29 cellular contexts compared by ENCODE assay signal in the genomic region with DNA sequence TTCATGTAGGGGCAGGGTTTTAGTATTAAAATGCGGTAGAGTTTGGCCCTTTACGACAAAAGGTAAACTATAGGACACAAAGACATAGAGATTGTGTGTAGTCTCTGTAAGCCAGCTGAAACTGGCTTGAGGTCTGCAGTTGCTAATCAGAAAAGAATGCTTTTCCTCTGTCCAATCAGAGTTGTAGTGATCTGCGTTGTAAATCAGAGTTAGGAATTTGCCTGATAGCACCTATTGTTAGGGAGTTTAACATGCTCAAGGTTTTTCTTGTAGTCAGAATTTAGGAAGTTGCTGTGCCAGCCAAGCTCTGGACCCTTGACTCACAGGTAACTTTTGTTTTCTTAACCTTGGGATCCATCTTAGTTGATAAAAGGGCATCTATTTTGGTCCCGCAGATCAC.
A peak's percentile ranks its signal among the peaks of the same experiment; 100 is the strongest.
DNase-seq lines count a peak whose midpoint lies in the region; ATAC-seq and TF ChIP-seq lines count a peak whose summit lies in the region.
"Had no signal": no experiment of that assay in that cellular context is flagged by ENCODE, and none has a peak within 500 bp of the region (broad histone marks: within the 10 kb centered on the region; RNA-seq: fewer than 3 reads in every experiment).

No MANE protein-coding gene starts in this region.

- no peak overlapping the region for H2AK5ac ChIP-seq in neuronal stem cell (ENCODE audit: low read depth, low read length)

- H3K18ac ChIP-seq in neuronal stem cell (ENCODE audit: low read length), result no peak overlapping the region

- H3K4me3 ChIP-seq in GM23338 (no peak overlapping the region), esophagus muscularis mucosa (no peak overlapping the region), neuronal stem cell (ENCODE audit: low read length in 2 of 2) (no peak overlapping the region)
- H3K4me3 ChIP-seq: breast epithelium, coronary artery, GM12878, K562, MG63, SJCRH30, suprapubic skin, vagina had no signal

- H2BK12ac ChIP-seq in neuronal stem cell (ENCODE audit: low read length), result no peak overlapping the region

- no peak overlapping the region for H4K8ac ChIP-seq in neuronal stem cell (ENCODE audit: low read depth, low read length)

- no peaks in the 10 kb centered on the region for H3K79me1 ChIP-seq in neuronal stem cell (ENCODE audit: low read depth, low read length)

- CTCF ChIA-PET in WTC11 (lab: Charles Lee), result no interaction called here

- no peak overlapping the region for H2BK15ac ChIP-seq in neuronal stem cell (ENCODE audit: low read length)

- no peak for TF ChIP-seq EP300 in esophagus muscularis mucosa (IDR thresholded peaks at IDR 0.05)

- no peak for TF ChIP-seq POLR2A in esophagus muscularis mucosa (IDR thresholded peaks at IDR 0.05; ENCODE audit: low read depth)

- H3K36me3 ChIP-seq in GM23338 (ENCODE audit: insufficient read depth), result no peaks in the 10 kb centered on the region
- H3K36me3 ChIP-seq in esophagus muscularis mucosa, result no peaks in the 10 kb centered on the region
- no peaks in the 10 kb centered on the region for H3K36me3 ChIP-seq in neuronal stem cell (replicated peaks in 1 of 2; ENCODE audit: control insufficient read depth in 2 of 2, insufficient read depth in 2 of 2, low read length in 2 of 2)
- H3K36me3 ChIP-seq: breast epithelium, MG63, SJCRH30, suprapubic skin, vagina had no signal

- H3K79me2 ChIP-seq in GM23338 (replicated peaks; ENCODE audit: insufficient read depth), result no peaks in the 10 kb centered on the region

- H3K23ac ChIP-seq in neuronal stem cell (ENCODE audit: low read depth, low read length, poor library complexity), result no peak overlapping the region

- no peak overlapping the region for H2AFZ ChIP-seq in GM23338
- peak overlapping the region; percentile 70 for H2AFZ ChIP-seq in neuronal stem cell (ENCODE audit: low read length)

- peaks cover 7% of the 10 kb centered on the region for H3K9me2 ChIP-seq in GM23338 (ENCODE audit: insufficient read depth)

- H3K4me1 ChIP-seq in GM23338 (ENCODE audit: insufficient read depth) (peaks cover 32% of the 10 kb centered on the region), esophagus muscularis mucosa (peaks cover 5 to 25% (median 20%) of the 10 kb centered on the region in 4 donors), neuronal stem cell (ENCODE audit: control insufficient read depth in 2 of 2, insufficient read depth in 1 of 2, low read depth in 1 of 2, low read length in 2 of 2) (peaks cover 1 to 13% of the 10 kb centered on the region in 2 donors)
- H3K4me1 ChIP-seq: breast epithelium, SJCRH30, suprapubic skin, vagina had no signal

- H3K4me1 Mint-ChIP-seq in GM23338 (peaks cover 45% of the 10 kb centered on the region), WTC11 (peaks cover 57% of the 10 kb centered on the region)
- H3K4me1 Mint-ChIP-seq: memory B cell; stimulated activated memory B cell treated with anti-CD40 and anti-IgM and Interleukin-4, amounts not matched to agents 10 μg/mL and 1 μg/mL and 100 μg/mL, for 72 hours had no signal

- H3K4ac ChIP-seq in neuronal stem cell (ENCODE audit: low read length), result no peak overlapping the region

- no peaks in the 10 kb centered on the region for H3F3A ChIP-seq in GM23338 (replicated peaks; ENCODE audit: low read depth)

- H3K4me3 Mint-ChIP-seq in GM23338 (no peak overlapping the region), WTC11 (no peak overlapping the region)
- H3K4me3 Mint-ChIP-seq: effector memory CD8-positive, alpha-beta T cell; HFFc6; memory B cell; stimulated activated memory B cell treated with anti-CD40 and anti-IgM and Interleukin-4, amounts not matched to agents 10 μg/mL and 1 μg/mL and 100 μg/mL, for 72 hours had no signal

- H3K27ac ChIP-seq in GM23338 (ENCODE audit: low read depth), result peak overlapping the region; percentile 85
- H3K27ac ChIP-seq in esophagus muscularis mucosa (replicated peaks in 1 of 4), result no peak overlapping the region
- H3K27ac ChIP-seq in neuronal stem cell (replicated peaks; ENCODE audit: low read length), result no peak overlapping the region
- H3K27ac ChIP-seq: coronary artery, SJCRH30, suprapubic skin, vagina had no signal

- peaks cover 28% of the 10 kb centered on the region for H3K9me3 Mint-ChIP-seq in GM23338
- peaks cover 20% of the 10 kb centered on the region for H3K9me3 Mint-ChIP-seq in WTC11
- H3K9me3 Mint-ChIP-seq: effector memory CD8-positive, alpha-beta T cell; HFFc6 had no signal

- H3K27ac Mint-ChIP-seq in GM23338, result no peak overlapping the region
- peak overlapping the region; percentile 43 for H3K27ac Mint-ChIP-seq in WTC11
- H3K27ac Mint-ChIP-seq: effector memory CD8-positive, alpha-beta T cell; HFFc6; memory B cell; stimulated activated memory B cell treated with anti-CD40 and anti-IgM and Interleukin-4, amounts not matched to agents 10 μg/mL and 1 μg/mL and 100 μg/mL, for 72 hours had no signal

- peaks cover 20% of the 10 kb centered on the region; the same call in 2 of the 3 replicates for H3K36me3 Mint-ChIP-seq in GM23338 (ENCODE audit: low read depth)
- H3K36me3 Mint-ChIP-seq in WTC11, result peaks cover 18% of the 10 kb centered on the region
- H3K36me3 Mint-ChIP-seq: memory B cell; stimulated activated memory B cell treated with anti-CD40 and anti-IgM and Interleukin-4, amounts not matched to agents 10 μg/mL and 1 μg/mL and 100 μg/mL, for 72 hours had no signal

- H3K4me2 ChIP-seq in GM23338, result 0 out of 2 replicates have a peak overlapping the region, but pooled peaks have one; percentile 16
- no peak overlapping the region for H3K4me2 ChIP-seq in neuronal stem cell (ENCODE audit: insufficient read depth, low read length, poor library complexity, severe bottlenecking)

- no peaks in the 10 kb centered on the region for H4K20me1 ChIP-seq in GM23338 (replicated peaks; ENCODE audit: insufficient read depth)

- H3K27me3 ChIP-seq in GM23338 (ENCODE audit: insufficient read depth), result no peaks in the 10 kb centered on the region
- no peaks in the 10 kb centered on the region for H3K27me3 ChIP-seq in esophagus muscularis mucosa
- H3K27me3 ChIP-seq in neuronal stem cell (ENCODE audit: control insufficient read depth in 3 of 3, insufficient read depth in 3 of 3, low read depth in 1 of 3, low read length in 3 of 3), result no peaks in the 10 kb centered on the region
- H3K27me3 ChIP-seq: breast epithelium, MG63, SJCRH30, suprapubic skin, vagina had no signal

- H4K91ac ChIP-seq in neuronal stem cell (ENCODE audit: low read depth, low read length, poor library complexity), result no peak overlapping the region

- no peak overlapping the region for H2BK120ac ChIP-seq in neuronal stem cell (ENCODE audit: low read depth, low read length)

- ATAC-seq in GM23338 (no peak), WTC11 (no peak), GM21786 (IDR thresholded peaks at IDR 0.05; ENCODE audit: unreplicated experiment) (no peak)
- ATAC-seq: effector memory CD8-positive, alpha-beta T cell; GM12878; K562; left cardiac atrium; stimulated activated memory B cell treated with anti-CD40 and anti-IgM and Interleukin-4, amounts not matched to agents 10 μg/mL and 1 μg/mL and 100 μg/mL, for 72 hours had no signal

- H2BK5ac ChIP-seq in neuronal stem cell (ENCODE audit: low read length), result no peak overlapping the region

- WGBS in esophagus muscularis mucosa, result 85% methylated on average over 4 of the region's 4 CpGs
- WGBS in neuronal stem cell (ENCODE audit: extremely low coverage in 2 of 2, insufficient read length in 2 of 2, insufficient replicate concordance in 1 of 2), 2 donors, result no CpG with 5 or more reads among the region's 4 CpGs

- H3K9ac ChIP-seq in neuronal stem cell (ENCODE audit: low read depth, low read length, poor library complexity), result no peak overlapping the region

- intact Hi-C loops in esophagus muscularis mucosa (cut with DNase I), result no loop called here

- POLR2A ChIA-PET in WTC11 (lab: Charles Lee), result no interaction called here

- H3K27me3 Mint-ChIP-seq in GM23338 (ENCODE audit: insufficient read depth, low read depth, poor library complexity) (peaks cover 15% of the 10 kb centered on the region), WTC11 (ENCODE audit: low read depth) (no peaks in the 10 kb centered on the region)
- H3K27me3 Mint-ChIP-seq: stimulated activated memory B cell treated with anti-CD40 and anti-IgM and Interleukin-4, amounts not matched to agents 10 μg/mL and 1 μg/mL and 100 μg/mL, for 72 hours had no signal

- H3K9me3 ChIP-seq in esophagus muscularis mucosa (peaks cover 0 to 12% (median 0%) of the 10 kb centered on the region in 4 donors), neuronal stem cell (replicated peaks in 1 of 2; ENCODE audit: control insufficient read depth in 2 of 2, insufficient read depth in 1 of 2, low read depth in 1 of 2, low read length in 2 of 2) (peaks cover 0 to 8% of the 10 kb centered on the region in 2 donors)
- H3K9me3 ChIP-seq: SJCRH30, vagina had no signal

- DNase-seq in GM23338 (ENCODE audit: low spot score) (peak; percentile 65), WTC11 (ENCODE audit: low spot score) (no peak), esophagus muscularis mucosa (ENCODE audit: extremely low spot score) (peak; percentile 53), neuronal stem cell (ENCODE audit: low spot score) (no peak), DMS153 treated with DMSO at 0.1 percent for 48 hours (lab: John Stamatoyannopoulos, UW; ENCODE audit: unreplicated experiment) (no peak), NCI-H146 treated with DMSO at 0.1 percent for 48 hours (lab: John Stamatoyannopoulos, UW; ENCODE audit: unreplicated experiment) (no peak)
- no peak for DNase-seq in activated CD4-positive, alpha-beta T cell treated with anti-CD3 and anti-CD28 coated beads, Interleukin-2, amount 50 U/mL, for 48 hours
- DNase-seq: activated CD4-positive, CD25-positive, alpha-beta regulatory T cell treated with anti-CD3 and anti-CD28 coated beads, Interleukin-2, amount 50 U/mL, for 72 hours; activated gamma-delta T cell treated with Interleukin-2 at 50 U/mL for 16 hours; DND-41; effector memory CD8-positive, alpha-beta T cell; glutamatergic neuron; HFFc6; left cardiac atrium; MG63; NCI-H1417 treated with DMSO at 0.1 percent for 48 hours; NCI-H524 treated with DMSO at 0.1 percent for 48 hours; occipital lobe; SJCRH30; stimulated activated CD4-positive, alpha-beta T cell treated with anti-CD3 and anti-CD28 coated beads, Interleukin-2, amount 100 ng/mL, for 48 hours had no signal

- no peak overlapping the region for H3K14ac ChIP-seq in neuronal stem cell (ENCODE audit: low read length)

- TF ChIP-seq CTCF in GM23338 (conservative IDR thresholded peaks at IDR 0.05; ENCODE audit: low read depth in 2 of 2), result no peak
- TF ChIP-seq CTCF in WTC11 (IDR thresholded peaks at IDR 0.05), result no peak
- TF ChIP-seq CTCF in esophagus muscularis mucosa (IDR thresholded peaks at IDR 0.05), result no peak

TF ChIP-seq in GM23338, 12 proteins besides CTCF, POLR2A, EP300 and RAD21 (continues in another document):
- no peak for TF ChIP-seq EZH2 (IDR thresholded peaks at IDR 0.05; ENCODE audit: low read depth, unreplicated experiment)

TF ChIP-seq in WTC11, 78 proteins besides CTCF, POLR2A, EP300 and RAD21 (continues in another document):
- TF ChIP-seq NR2C2 (CRISPR knock-in tag; IDR thresholded peaks at IDR 0.05), result no peak
- no peak for TF ChIP-seq ZNF121 (CRISPR knock-in tag; IDR thresholded peaks at IDR 0.05)
- no peak for TF ChIP-seq ZNF263 (CRISPR knock-in tag; IDR thresholded peaks at IDR 0.05; ENCODE audit: low read depth)
- TF ChIP-seq ZNF423 (CRISPR knock-in tag; IDR thresholded peaks at IDR 0.05), result no peak
- TF ChIP-seq FOXJ3 (CRISPR knock-in tag; IDR thresholded peaks at IDR 0.05; ENCODE audit: borderline replicate concordance), result no peak
- no peak for TF ChIP-seq OVOL2 (CRISPR knock-in tag; IDR thresholded peaks at IDR 0.05; ENCODE audit: borderline replicate concordance)

Comparison
In these comparisons a context has a peak if more than half of its experiments do, and no peak if none do; other contexts are left out.
1. DNase-seq: peak in GM23338 (single experiment) and esophagus muscularis mucosa (single experiment); none in WTC11 (single experiment), neuronal stem cell (single experiment), DMS153 treated with DMSO at 0.1 percent for 48 hours (single experiment), NCI-H146 treated with DMSO at 0.1 percent for 48 hours (single experiment) and activated CD4-positive, alpha-beta T cell treated with anti-CD3 and anti-CD28 coated beads, Interleukin-2, amount 50 U/mL, for 48 hours (0 of 2).